Comparison of ENCODE assay signal across 8 cellular contexts in genomic region chr12:52052471-52053186, GRCh38. TPM values are rescaled to one million over a fixed set of nuclear protein-coding genes. Genes with fewer than 3 reads are reported as not detected.
DNase-seq lines count a peak whose midpoint lies in the region; ATAC-seq and TF ChIP-seq lines count a peak whose summit lies in the region.

No MANE protein-coding gene starts in this region.

- H3K4me3 ChIP-seq in thyroid gland (replicated peaks in 1 of 3) = peak overlapping the region in 1 of 3 donors; percentile 47

- peaks cover 34% of the 10 kb centered on the region for H3K4me1 Mint-ChIP-seq in activated CD8-positive, alpha-beta memory T cell treated with anti-CD3 and anti-CD28 coated beads, Interleukin-2, amount 10 ng/mL, durations not matched to agents 7 days and 5 days
- H3K4me1 Mint-ChIP-seq in activated T-helper 1 cell treated with anti-CD3 and anti-CD28 coated beads, Interleukin-12 subunit alpha, Interleukin-12 subunit beta, Interleukin-2, Interleukin-4 antibody, amounts not matched to agents 30 ng/mL and 10 ng/mL and 1 ng/mL, durations not matched to agents 14 hours and 24 hours and 36 hours (ENCODE audit: low read depth) = peaks cover 35% of the 10 kb centered on the region
- H3K4me1 Mint-ChIP-seq in immature natural killer cell = peaks cover 30 to 33% of the 10 kb centered on the region in 2 donors

- no peak for ATAC-seq in activated CD8-positive, alpha-beta memory T cell treated with anti-CD3 and anti-CD28 coated beads, Interleukin-2, amount 10 ng/mL, durations not matched to agents 7 days and 5 days
- ATAC-seq in HG03439 (IDR thresholded peaks at IDR 0.05; ENCODE audit: unreplicated experiment) (no peak), HG02642 (IDR thresholded peaks at IDR 0.05; ENCODE audit: poor library complexity, unreplicated experiment) (no peak)

- peaks cover 21 to 33% of the 10 kb centered on the region in 2 donors for H3K4me1 ChIP-seq in thyroid gland

- no peaks in the 10 kb centered on the region for H3K9me3 Mint-ChIP-seq in activated CD8-positive, alpha-beta memory T cell treated with anti-CD3 and anti-CD28 coated beads, Interleukin-2, amount 10 ng/mL, durations not matched to agents 7 days and 5 days (ENCODE audit: low read depth)
- H3K9me3 Mint-ChIP-seq in activated T-helper 1 cell treated with anti-CD3 and anti-CD28 coated beads, Interleukin-12 subunit alpha, Interleukin-12 subunit beta, Interleukin-2, Interleukin-4 antibody, amounts not matched to agents 30 ng/mL and 10 ng/mL and 1 ng/mL, durations not matched to agents 14 hours and 24 hours and 36 hours = no peaks in the 10 kb centered on the region
- H3K9me3 Mint-ChIP-seq in immature natural killer cell = no peaks in the 10 kb centered on the region

- intact Hi-C loops in activated T-helper 1 cell treated with anti-CD3 and anti-CD28 coated beads, Interleukin-12 subunit alpha, Interleukin-12 subunit beta, Interleukin-2, Interleukin-4 antibody, amounts not matched to agents 30 ng/mL and 10 ng/mL and 1 ng/mL, durations not matched to agents 14 hours and 24 hours and 36 hours (cut with micrococcal nuclease) = loop anchor here (5.0 kb wide), 1 partner anchor 880 kb away; the partner anchor contains the start of gene TFCP2
- intact Hi-C loops in thyroid gland (cut with DNase I) = no loop called here

- no peaks in the 10 kb centered on the region for H3K27me3 ChIP-seq in thyroid gland

- H3K4me3 Mint-ChIP-seq in activated CD8-positive, alpha-beta memory T cell treated with anti-CD3 and anti-CD28 coated beads, Interleukin-2, amount 10 ng/mL, durations not matched to agents 7 days and 5 days = peak overlapping the region; percentile 79
- peak overlapping the region; percentile 96 for H3K4me3 Mint-ChIP-seq in activated T-helper 1 cell treated with anti-CD3 and anti-CD28 coated beads, Interleukin-12 subunit alpha, Interleukin-12 subunit beta, Interleukin-2, Interleukin-4 antibody, amounts not matched to agents 30 ng/mL and 10 ng/mL and 1 ng/mL, durations not matched to agents 14 hours and 24 hours and 36 hours
- H3K4me3 Mint-ChIP-seq in immature natural killer cell = peak overlapping the region; percentile 44 to 93 (median 84)

- peaks cover 6% of the 10 kb centered on the region for H3K27me3 Mint-ChIP-seq in activated CD8-positive, alpha-beta memory T cell treated with anti-CD3 and anti-CD28 coated beads, Interleukin-2, amount 10 ng/mL, durations not matched to agents 7 days and 5 days
- no peaks in the 10 kb centered on the region for H3K27me3 Mint-ChIP-seq in activated T-helper 1 cell treated with anti-CD3 and anti-CD28 coated beads, Interleukin-12 subunit alpha, Interleukin-12 subunit beta, Interleukin-2, Interleukin-4 antibody, amounts not matched to agents 30 ng/mL and 10 ng/mL and 1 ng/mL, durations not matched to agents 14 hours and 24 hours and 36 hours (ENCODE audit: insufficient read depth)
- peaks cover 6 to 24% (median 13%) of the 10 kb centered on the region in 3 donors for H3K27me3 Mint-ChIP-seq in immature natural killer cell (ENCODE audit: low read depth in 3 of 3)

- WGBS in thyroid gland, 2 donors = 46 to 61% methylated on average over 7 of the region's 7 CpGs

- H3K27ac ChIP-seq in thyroid gland = peak overlapping the region; percentile 99 to 100 (median 99)

- peaks cover 2% of the 10 kb centered on the region for H3K36me3 Mint-ChIP-seq in activated CD8-positive, alpha-beta memory T cell treated with anti-CD3 and anti-CD28 coated beads, Interleukin-2, amount 10 ng/mL, durations not matched to agents 7 days and 5 days
- peaks cover 25% of the 10 kb centered on the region for H3K36me3 Mint-ChIP-seq in activated T-helper 1 cell treated with anti-CD3 and anti-CD28 coated beads, Interleukin-12 subunit alpha, Interleukin-12 subunit beta, Interleukin-2, Interleukin-4 antibody, amounts not matched to agents 30 ng/mL and 10 ng/mL and 1 ng/mL, durations not matched to agents 14 hours and 24 hours and 36 hours (ENCODE audit: low read depth)
- H3K36me3 Mint-ChIP-seq in immature natural killer cell = no peaks in the 10 kb centered on the region

- DNase-seq in activated CD8-positive, alpha-beta memory T cell treated with anti-CD3 and anti-CD28 coated beads, Interleukin-2, amount 10 ng/mL, durations not matched to agents 7 days and 5 days = no peak
- no peak for DNase-seq in activated CD8-positive, alpha-beta memory T cell treated with anti-CD3 and anti-CD28 coated beads, Interleukin-2, amount 50 U/mL, for 4 hours
- DNase-seq in activated T-helper 1 cell treated with anti-CD3 and anti-CD28 coated beads, Interleukin-12 subunit alpha, Interleukin-12 subunit beta, Interleukin-2, Interleukin-4 antibody, amounts not matched to agents 30 ng/mL and 10 ng/mL and 1 ng/mL, durations not matched to agents 14 hours and 24 hours and 36 hours (ENCODE audit: low spot score) = no peak
- DNase-seq in immature natural killer cell (no peak), thyroid gland (peak; percentile 53 to 64), NCI-H510A treated with DMSO at 0.1 percent for 48 hours (lab: John Stamatoyannopoulos, UW) (no peak)

- CTCF ChIA-PET in activated CD8-positive, alpha-beta memory T cell treated with anti-CD3 and anti-CD28 coated beads, Interleukin-2, amount 10 ng/mL, durations not matched to agents 7 days and 5 days (lab: Charles Lee) = interaction anchor here (0.8 to 6.6 kb wide), 4 partner anchors 14 to 27 kb away, joined by 3 to 56 read pairs (median 18); partner anchors contain the start of gene ATG101

- H3K27ac Mint-ChIP-seq in activated CD8-positive, alpha-beta memory T cell treated with anti-CD3 and anti-CD28 coated beads, Interleukin-2, amount 10 ng/mL, durations not matched to agents 7 days and 5 days = no peak overlapping the region
- peak overlapping the region; percentile 92 for H3K27ac Mint-ChIP-seq in activated T-helper 1 cell treated with anti-CD3 and anti-CD28 coated beads, Interleukin-12 subunit alpha, Interleukin-12 subunit beta, Interleukin-2, Interleukin-4 antibody, amounts not matched to agents 30 ng/mL and 10 ng/mL and 1 ng/mL, durations not matched to agents 14 hours and 24 hours and 36 hours
- peak overlapping the region; percentile 90 to 99 (median 98) for H3K27ac Mint-ChIP-seq in immature natural killer cell

- H3K36me3 ChIP-seq in thyroid gland = peaks cover 26 to 42% of the 10 kb centered on the region in 2 donors

- H3K9me3 ChIP-seq in thyroid gland = no peaks in the 10 kb centered on the region

- TF ChIP-seq CTCF in thyroid gland (IDR thresholded peaks at IDR 0.05) = no peak

- TF ChIP-seq POLR2A in thyroid gland (IDR thresholded peaks at IDR 0.05) = no peak

RNA-seq across cellular contexts. Expression of gene NR4A1, which starts 1.4 kb away (rescaled TPM):
- 10 to 100 TPM in 1 of 2 experiments, 1 to 10 TPM in 1; 8.4 to 41.8 TPM for total RNA-seq in activated CD8-positive, alpha-beta memory T cell treated with anti-CD3 and anti-CD28 coated beads, Interleukin-2, amount 10 ng/mL, durations not matched to agents 7 days and 5 days
- total RNA-seq in activated T-helper 1 cell treated with anti-CD3 and anti-CD28 coated beads, Interleukin-12 subunit alpha, Interleukin-12 subunit beta, Interleukin-2, Interleukin-4 antibody, amounts not matched to agents 30 ng/mL and 10 ng/mL and 1 ng/mL, durations not matched to agents 14 hours and 24 hours and 36 hours = 52.7 and 60.3 TPM in 2 replicates
- 1 to 10 TPM in 2 of 3 donors, under 1 TPM in 1; 0.83 to 2.1 (median 1.3) TPM for polyA plus RNA-seq in immature natural killer cell
- 100 to 1,000 TPM in 1 of 4 donors, 10 to 100 TPM in 3; 46.3 to 156 (median 83.5) TPM for total RNA-seq in thyroid gland

RNA-seq across cellular contexts. Expression of gene ATG101, which starts 17.1 kb away (rescaled TPM):
- 10 to 100 TPM; 33.3 to 42.2 TPM for total RNA-seq in activated CD8-positive, alpha-beta memory T cell treated with anti-CD3 and anti-CD28 coated beads, Interleukin-2, amount 10 ng/mL, durations not matched to agents 7 days and 5 days
- 56.2 and 63.3 TPM in 2 replicates for total RNA-seq in activated T-helper 1 cell treated with anti-CD3 and anti-CD28 coated beads, Interleukin-12 subunit alpha, Interleukin-12 subunit beta, Interleukin-2, Interleukin-4 antibody, amounts not matched to agents 30 ng/mL and 10 ng/mL and 1 ng/mL, durations not matched to agents 14 hours and 24 hours and 36 hours
- 10 to 100 TPM; 25.8 to 50.8 (median 32.2) TPM for polyA plus RNA-seq in immature natural killer cell
- total RNA-seq in thyroid gland = 10 to 100 TPM; 40.7 to 61.1 (median 48.0) TPM

RNA-seq across cellular contexts. Expression of gene SMIM41, which starts 26.9 kb away (rescaled TPM):
- not detected for total RNA-seq in activated CD8-positive, alpha-beta memory T cell treated with anti-CD3 and anti-CD28 coated beads, Interleukin-2, amount 10 ng/mL, durations not matched to agents 7 days and 5 days
- total RNA-seq in activated T-helper 1 cell treated with anti-CD3 and anti-CD28 coated beads, Interleukin-12 subunit alpha, Interleukin-12 subunit beta, Interleukin-2, Interleukin-4 antibody, amounts not matched to agents 30 ng/mL and 10 ng/mL and 1 ng/mL, durations not matched to agents 14 hours and 24 hours and 36 hours = 0.44 TPM in 1 of 2 replicates, not detected in the other
- not detected for polyA plus RNA-seq in immature natural killer cell
- under 1 TPM in 1 of 4 donors, not detected in 3; 0.67 TPM for total RNA-seq in thyroid gland

RNA-seq across cellular contexts. Expression of gene TAMALIN, which starts 45.9 kb away (rescaled TPM):
- 1 to 10 TPM; 1.8 to 2.2 TPM for total RNA-seq in activated CD8-positive, alpha-beta memory T cell treated with anti-CD3 and anti-CD28 coated beads, Interleukin-2, amount 10 ng/mL, durations not matched to agents 7 days and 5 days
- total RNA-seq in activated T-helper 1 cell treated with anti-CD3 and anti-CD28 coated beads, Interleukin-12 subunit alpha, Interleukin-12 subunit beta, Interleukin-2, Interleukin-4 antibody, amounts not matched to agents 30 ng/mL and 10 ng/mL and 1 ng/mL, durations not matched to agents 14 hours and 24 hours and 36 hours = 8.9 and 12.8 TPM in 2 replicates
- polyA plus RNA-seq in immature natural killer cell = 1 to 10 TPM; 1.1 to 3.1 (median 1.2) TPM
- 10 to 100 TPM in 3 of 4 donors, 1 to 10 TPM in 1; 9.8 to 20.8 (median 14.5) TPM for total RNA-seq in thyroid gland

Comparison
In these comparisons a context has a peak if more than half of its experiments do, and no peak if none do; other contexts are left out.
1. DNase-seq: peak in thyroid gland (2 of 2); none in activated CD8-positive, alpha-beta memory T cell treated with anti-CD3 and anti-CD28 coated beads, Interleukin-2, amount 10 ng/mL, durations not matched to agents 7 days and 5 days (single experiment), activated CD8-positive, alpha-beta memory T cell treated with anti-CD3 and anti-CD28 coated beads, Interleukin-2, amount 50 U/mL, for 4 hours (single experiment), activated T-helper 1 cell treated with anti-CD3 and anti-CD28 coated beads, Interleukin-12 subunit alpha, Interleukin-12 subunit beta, Interleukin-2, Interleukin-4 antibody, amounts not matched to agents 30 ng/mL and 10 ng/mL and 1 ng/mL, durations not matched to agents 14 hours and 24 hours and 36 hours (single experiment), immature natural killer cell (0 of 3) and NCI-H510A treated with DMSO at 0.1 percent for 48 hours (single experiment).
2. Peak in every context shown above with its lines, with median percentiles within 50 percentile points of each other: H3K4me3 Mint-ChIP-seq.